Comparison of ENCODE assay signal across 9 cellular contexts in genomic region chr9:107286057-107286456, GRCh38. TPM values are rescaled to one million over a fixed set of nuclear protein-coding genes. Genes with fewer than 3 reads are reported as not detected.
DNase-seq lines count a peak whose midpoint lies in the region; ATAC-seq, FAIRE-seq and TF ChIP-seq lines count a peak whose summit lies in the region.
"Had no signal": no experiment of that assay in that cellular context is flagged by ENCODE, and none has a peak within 500 bp of the region (broad histone marks: within the 10 kb centered on the region; RNA-seq: fewer than 3 reads in every experiment).

No MANE protein-coding gene starts in this region.

- no peak overlapping the region for H2AFZ ChIP-seq in GM23338

- peaks cover 46% of the 10 kb centered on the region for H4K20me1 ChIP-seq in GM23338 (replicated peaks; ENCODE audit: insufficient read depth)

- H3K4me3 Mint-ChIP-seq in GM23338 = peak overlapping the region; percentile 92
- H3K4me3 Mint-ChIP-seq in activated naive CD8-positive, alpha-beta T cell = peak overlapping the region; percentile 98

- FAIRE-seq in kidney (lab: Jason Lieb, UNC) = no peak
- FAIRE-seq: GM18507 had no signal

- H3K9me3 ChIP-seq in A673 (ENCODE audit: low read depth, low read length, poor library complexity, severe bottlenecking) (no peaks in the 10 kb centered on the region), kidney (ENCODE audit: control insufficient read depth in 1 of 2, low read length in 2 of 2) (no peaks in the 10 kb centered on the region)

- H3K4me3 ChIP-seq in A673 (ENCODE audit: low read depth, low read length, poor library complexity, severe bottlenecking) = peak overlapping the region; percentile 99
- H3K4me3 ChIP-seq in GM23338 = peak overlapping the region; percentile 60
- H3K4me3 ChIP-seq in kidney (ENCODE audit: low read length in 2 of 2) = peak overlapping the region; percentile 48 to 78

- H3K4me1 ChIP-seq in A673 (ENCODE audit: insufficient read depth, low read length, poor library complexity, severe bottlenecking) = peaks cover 25% of the 10 kb centered on the region
- peaks cover 57% of the 10 kb centered on the region for H3K4me1 ChIP-seq in GM23338 (ENCODE audit: insufficient read depth)
- peaks cover 7 to 16% of the 10 kb centered on the region in 2 donors for H3K4me1 ChIP-seq in kidney (ENCODE audit: control insufficient read depth in 1 of 2, insufficient read depth in 1 of 2, low read depth in 1 of 2, low read length in 2 of 2)

- H3K27ac Mint-ChIP-seq in GM23338 = peak overlapping the region; percentile 42; the same call in 1 of the 2 replicates
- H3K27ac Mint-ChIP-seq in activated naive CD8-positive, alpha-beta T cell = no peak overlapping the region

- TF ChIP-seq CTCF in A673 (conservative IDR thresholded peaks at IDR 0.05; ENCODE audit: low read depth, low read length) (no peak), GM23338 (conservative IDR thresholded peaks at IDR 0.05; ENCODE audit: low read depth in 2 of 2) (no peak), kidney (IDR thresholded peaks at IDR 0.05; ENCODE audit: borderline replicate concordance, extremely low read depth, insufficient read depth) (no peak)

- DNase-seq in A673 (ENCODE audit: low spot score) (no peak), GM23338 (ENCODE audit: low spot score) (no peak), kidney (no peak), dedifferentiated amniotic fluid mesenchymal stem cell (ENCODE audit: extremely low spot score) (no peak), NCI-H1436 (lab: John Stamatoyannopoulos, UW) (no peak)
- no peak for DNase-seq in stimulated activated CD4-positive, alpha-beta T cell treated with anti-CD3 and anti-CD28 coated beads, Interleukin-15, amount 100 ng/mL, for 24 hours

- H3K27me3 ChIP-seq in A673 (replicated peaks; ENCODE audit: insufficient read depth, low read depth, low read length, poor library complexity) = no peaks in the 10 kb centered on the region
- H3K27me3 ChIP-seq in GM23338 (ENCODE audit: insufficient read depth) = no peaks in the 10 kb centered on the region

- H3K36me3 ChIP-seq in A673 (ENCODE audit: insufficient read depth, low read length, poor library complexity, severe bottlenecking) (no peaks in the 10 kb centered on the region), GM23338 (ENCODE audit: insufficient read depth) (no peaks in the 10 kb centered on the region), kidney (ENCODE audit: control insufficient read depth in 1 of 2, insufficient read depth in 2 of 2, low read length in 2 of 2) (no peaks in the 10 kb centered on the region)

- no peaks in the 10 kb centered on the region for H3K9me2 ChIP-seq in GM23338 (ENCODE audit: insufficient read depth)

- peaks cover 15% of the 10 kb centered on the region for H3K36me3 Mint-ChIP-seq in GM23338 (ENCODE audit: low read depth)
- peaks cover 4% of the 10 kb centered on the region for H3K36me3 Mint-ChIP-seq in activated naive CD8-positive, alpha-beta T cell

- H3F3A ChIP-seq in GM23338 (replicated peaks; ENCODE audit: low read depth) = no peaks in the 10 kb centered on the region

- no peak overlapping the region for H3K27ac ChIP-seq in A673 (ENCODE audit: low read depth, low read length, poor library complexity, severe bottlenecking)
- H3K27ac ChIP-seq in GM23338 (ENCODE audit: low read depth) = no peak overlapping the region
- H3K27ac ChIP-seq in kidney (ENCODE audit: low read depth in 2 of 2, low read length in 2 of 2) = no peak overlapping the region

- peaks cover 81% of the 10 kb centered on the region for H3K79me2 ChIP-seq in GM23338 (replicated peaks; ENCODE audit: insufficient read depth)

- no peak for ATAC-seq in GM23338
- no peak for ATAC-seq in HG02588 (IDR thresholded peaks at IDR 0.05; ENCODE audit: unreplicated experiment)

- intact Hi-C loops in A673 (cut with micrococcal nuclease; ENCODE audit: unreplicated experiment) (no loop called here), kidney (cut with DNase I) (no loop called here)

- BruUV-seq in A673 (replicated peaks; lab: Mats Ljungman, UMichigan) = no TSS peak

- CTCF ChIA-PET in A673 (lab: Charles Lee) = no interaction called here

- POLR2A ChIA-PET in A673 (lab: Charles Lee; ENCODE audit: low non-redundant PET) = no interaction called here

- peak overlapping the region in 1 of 2 donors; percentile 82 for H3K9ac ChIP-seq in kidney (ENCODE audit: low read length in 2 of 2)

- peaks cover 47% of the 10 kb centered on the region for H3K4me1 Mint-ChIP-seq in GM23338
- H3K4me1 Mint-ChIP-seq in activated naive CD8-positive, alpha-beta T cell (ENCODE audit: low read depth) = peaks cover 63% of the 10 kb centered on the region

- H3K9me3 Mint-ChIP-seq in GM23338 = no peaks in the 10 kb centered on the region
- no peaks in the 10 kb centered on the region for H3K9me3 Mint-ChIP-seq in activated naive CD8-positive, alpha-beta T cell (ENCODE audit: low read depth)

- peak overlapping the region; percentile 81 for H3K4me2 ChIP-seq in GM23338

- peaks cover 2% of the 10 kb centered on the region for H3K27me3 Mint-ChIP-seq in GM23338 (ENCODE audit: insufficient read depth, low read depth, poor library complexity)
- no peaks in the 10 kb centered on the region for H3K27me3 Mint-ChIP-seq in activated naive CD8-positive, alpha-beta T cell

TF ChIP-seq in GM23338, 12 proteins besides CTCF, POLR2A, EP300 and RAD21 (continues in another document):
- TF ChIP-seq STAT1 (IDR thresholded peaks at IDR 0.05; ENCODE audit: unreplicated experiment) = no peak
- no peak for TF ChIP-seq ZNF462 (CRISPR knock-in tag; IDR thresholded peaks at IDR 0.05)
- TF ChIP-seq JUNB (IDR thresholded peaks at IDR 0.05; ENCODE audit: unreplicated experiment) = no peak
- no peak for TF ChIP-seq ZNF114 (CRISPR knock-in tag; IDR thresholded peaks at IDR 0.05)
- TF ChIP-seq NANOG (IDR thresholded peaks at IDR 0.05; ENCODE audit: borderline replicate concordance) = no peak

RNA-seq across cellular contexts. Expression of gene RAD23B, which starts 3.0 kb away (rescaled TPM):
- total RNA-seq in A673 (2021) (146 and 151 TPM in 2 replicates), kidney (76.5 TPM)
- 117 and 137 TPM in 2 replicates for total RNA-seq in GM23338 (2014; rRNA removed; shearing (Covaris generic))
- polyA plus RNA-seq in GM23338 (2016; fragmentation: Nextera tagmentation; extraction: Ambion mirVana) (31.1 and 33.1 TPM in 2 replicates), kidney (ENCODE audit: insufficient read depth, low read depth, low replicate concordance) (40.5 TPM)
